Comparison of ENCODE assay signal across 33 cellular contexts in genomic region chr6:73364121-73364520, GRCh38. TPM values are rescaled to one million over a fixed set of nuclear protein-coding genes. Genes with fewer than 3 reads are reported as not detected.
"Had no signal": no experiment of that assay in that cellular context is flagged by ENCODE, and none has a peak within 500 bp of the region (broad histone marks: within the 10 kb centered on the region; RNA-seq: fewer than 3 reads in every experiment).

No MANE protein-coding gene starts in this region.

- H3K4me1 ChIP-seq: left lung, left ventricle myocardium inferior, lower lobe of right lung had no signal

- H3K79me2 ChIP-seq: hepatocyte had no signal

- H3K4me1 Mint-ChIP-seq: immature natural killer cell; memory B cell; mesothelial cell of epicardium; naive B cell; naive thymus-derived CD4-positive, alpha-beta T cell had no signal

- ATAC-seq: left cardiac atrium; left colon; left lobe of liver; left lung; left ventricle myocardium superior; mucosa of descending colon; naive thymus-derived CD4-positive, alpha-beta T cell had no signal

- H3K27ac ChIP-seq: hepatocyte, left lung, left ventricle myocardium inferior, lower lobe of right lung had no signal

- H3K36me3 Mint-ChIP-seq: memory B cell, mesothelial cell of epicardium had no signal

- DNase-seq: hippocampal formation; hypothalamus; immature natural killer cell; islet precursor cell; kidney; left cardiac atrium; left colon; left lung; left ventricle myocardium inferior; left ventricle myocardium superior; lower lobe of right lung; mammary epithelial cell; mesenchymal stem cell; mesendoderm; midbrain; mucosa of descending colon; naive B cell; naive thymus-derived CD4-positive, alpha-beta T cell had no signal

- H3K27me3 ChIP-seq: hepatocyte, left lung had no signal

- H2AFZ ChIP-seq: hepatocyte had no signal

- H3K9me3 ChIP-seq: left ventricle myocardium inferior, lower lobe of right lung, mucosa of descending colon had no signal

- H3K27ac Mint-ChIP-seq: immature natural killer cell; memory B cell; mesothelial cell of epicardium; naive B cell; naive thymus-derived CD4-positive, alpha-beta T cell had no signal

- H3K4me3 ChIP-seq: hepatocyte, left lung, left ventricle myocardium inferior, lower lobe of right lung, lung, mucosa of descending colon had no signal

- H3K4me3 Mint-ChIP-seq: immature natural killer cell; memory B cell; mesothelial cell of epicardium; naive B cell; naive thymus-derived CD4-positive, alpha-beta T cell had no signal

- H3K36me3 ChIP-seq: left lung, left ventricle myocardium inferior, lower lobe of right lung had no signal

- H3K4me2 ChIP-seq: hepatocyte had no signal

- H3K9me3 Mint-ChIP-seq: immature natural killer cell, memory B cell, mesothelial cell of epicardium had no signal

- FAIRE-seq: islet of Langerhans, keratinocyte, kidney had no signal

RNA-seq across cellular contexts. Expression of gene KHDC3L, which starts 1.7 kb away (rescaled TPM):
- total RNA-seq: hepatocyte; kidney; kidney epithelial cell; left cardiac atrium; left colon; left lobe of liver; left lung; left ventricle myocardium inferior; left ventricle myocardium superior; liver; lower leg skin; lower lobe of right lung; lung; lung microvascular endothelial cell; mammary epithelial cell; mesenteric fat pad; mesothelial cell of epicardium; mononuclear cell; mucosa of descending colon; mucosa of gallbladder; myocyte; naive thymus-derived CD4-positive, alpha-beta T cell had no signal
- polyA plus RNA-seq: hepatocyte; immature natural killer cell; keratinocyte; liver; lung; mammary epithelial cell; naive thymus-derived CD4-positive, alpha-beta T cell had no signal

RNA-seq across cellular contexts. Expression of gene OOEP, which starts 5.6 kb away (rescaled TPM):
- total RNA-seq: hepatocyte, left colon, left ventricle myocardium inferior, liver, lower lobe of right lung, mesenteric fat pad, mesothelial cell of epicardium, mononuclear cell, myocyte had no signal
- polyA plus RNA-seq: hepatocyte; mammary epithelial cell; naive thymus-derived CD4-positive, alpha-beta T cell had no signal

RNA-seq across cellular contexts. Expression of gene DPPA5, which starts 10.0 kb away (rescaled TPM):
- total RNA-seq: hepatocyte; kidney; kidney epithelial cell; left cardiac atrium; left colon; left lobe of liver; left lung; left ventricle myocardium inferior; left ventricle myocardium superior; liver; lower leg skin; lower lobe of right lung; lung; lung microvascular endothelial cell; mammary epithelial cell; mesenteric fat pad; mesothelial cell of epicardium; mononuclear cell; mucosa of descending colon; mucosa of gallbladder; myocyte; naive thymus-derived CD4-positive, alpha-beta T cell had no signal
- polyA plus RNA-seq: hepatocyte; immature natural killer cell; keratinocyte; liver; lung; mammary epithelial cell; naive thymus-derived CD4-positive, alpha-beta T cell had no signal

RNA-seq across cellular contexts. Expression of gene DDX43, which starts 30.5 kb away (rescaled TPM):
- total RNA-seq: hepatocyte, mesothelial cell of epicardium, myocyte had no signal
- polyA plus RNA-seq: mammary epithelial cell had no signal
